In the genomic region with DNA sequence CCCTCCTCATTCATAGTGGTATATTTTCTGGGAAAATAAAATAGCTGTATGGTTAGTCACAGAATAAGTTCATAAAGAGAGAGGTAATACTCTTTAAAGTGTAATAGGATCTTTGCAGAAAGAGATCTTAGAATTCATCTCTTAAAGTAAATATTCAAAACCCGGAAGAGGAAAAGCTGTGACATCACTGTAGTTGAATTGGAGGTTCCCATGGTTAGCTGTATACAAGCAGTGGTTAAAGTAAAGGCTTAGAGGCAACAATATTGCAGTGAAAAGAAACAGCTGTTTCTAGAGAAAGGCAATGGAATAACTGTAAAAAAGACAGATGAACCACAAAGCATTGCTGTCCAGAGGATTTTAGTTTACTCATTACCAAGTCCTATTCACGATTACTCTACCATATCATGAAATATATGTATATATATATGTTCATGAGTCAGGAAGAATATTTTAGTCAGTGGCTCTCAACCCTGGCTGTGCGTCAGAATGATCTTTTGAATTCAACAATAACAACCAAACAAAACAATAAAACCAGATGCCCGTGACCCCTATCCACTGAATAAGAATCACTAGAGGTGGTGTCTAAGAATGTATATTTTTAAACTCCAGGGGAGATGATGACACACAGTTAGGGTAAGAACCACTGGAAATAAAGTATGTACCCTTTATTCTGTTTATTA, we compare ENCODE assay signal across 14 cellular contexts. TPM values are rescaled to one million over a fixed set of nuclear protein-coding genes. Genes with fewer than 3 reads are reported as not detected.
DNase-seq lines count a peak whose midpoint lies in the region; FAIRE-seq and TF ChIP-seq lines count a peak whose summit lies in the region.
"Had no signal": no experiment of that assay in that cellular context is flagged by ENCODE, and none has a peak within 500 bp of the region (broad histone marks: within the 10 kb centered on the region; RNA-seq: fewer than 3 reads in every experiment).

No MANE protein-coding gene starts in this region.

- no peak for TF ChIP-seq POLR2A in erythroblast (IDR thresholded peaks at IDR 0.05; ENCODE audit: low read length)

- DNase-seq in HFFc6: peak; percentile 71
- peak; percentile 63 for DNase-seq in astrocyte (ENCODE audit: low read depth)
- DNase-seq in left kidney (ENCODE audit: low read depth, low spot score): peak; percentile 70
- no peak for DNase-seq in erythroblast (lab: John Stamatoyannopoulos, UW)
- DNase-seq in NCI-H345 treated with DMSO at 0.1 percent for 48 hours (lab: John Stamatoyannopoulos, UW; ENCODE audit: unreplicated experiment): no peak
- DNase-seq in foreskin melanocyte: no peak
- DNase-seq in NCI-H1436 treated with DMSO at 0.1 percent for 48 hours (lab: John Stamatoyannopoulos, UW): no peak
- DNase-seq: activated CD4-positive, alpha-beta memory T cell treated with anti-CD3 and anti-CD28 coated beads for 36 hours; C1 segment of cervical spinal cord; foreskin keratinocyte; left ventricle myocardium inferior; pancreas had no signal

- H3K4me1 Mint-ChIP-seq in HFFc6 (ENCODE audit: low read depth) (peaks cover 16% of the 10 kb centered on the region), astrocyte (ENCODE audit: low read depth, unreplicated experiment) (peaks cover 6% of the 10 kb centered on the region)

- H3K4me1 ChIP-seq in ACC112 (ENCODE audit: control insufficient read depth, insufficient read depth, low read length, unreplicated experiment) (peaks cover 12% of the 10 kb centered on the region), astrocyte (ENCODE audit: insufficient read depth, low read length) (peaks cover 3% of the 10 kb centered on the region)
- H3K4me1 ChIP-seq: ascending aorta, foreskin keratinocyte, pancreas had no signal

- no peak for FAIRE-seq in astrocyte (lab: Jason Lieb, UNC)
- FAIRE-seq: pancreas had no signal

- H4K20me1 ChIP-seq in astrocyte (ENCODE audit: insufficient read depth, low read length): peaks cover 22% of the 10 kb centered on the region

- H3K9me3 Mint-ChIP-seq in HFFc6 (peaks cover 5% of the 10 kb centered on the region; the same call in 1 of the 2 replicates), astrocyte (ENCODE audit: unreplicated experiment) (no peaks in the 10 kb centered on the region)
- H3K9me3 Mint-ChIP-seq: activated CD4-positive, alpha-beta memory T cell treated with anti-CD3 and anti-CD28 coated beads for 36 hours had no signal

- H3K9ac ChIP-seq in astrocyte (ENCODE audit: low read length): peak overlapping the region; percentile 32

- H3K4me2 ChIP-seq in astrocyte (ENCODE audit: low read length): peak overlapping the region; percentile 31

- peaks cover 41% of the 10 kb centered on the region for H3K79me2 ChIP-seq in ACC112 (ENCODE audit: control insufficient read depth, insufficient read depth, low read length, unreplicated experiment)
- peaks cover 45% of the 10 kb centered on the region for H3K79me2 ChIP-seq in astrocyte (ENCODE audit: insufficient read depth, low read length)

- H3K36me3 Mint-ChIP-seq in HFFc6 (ENCODE audit: low read depth) (peaks cover 29% of the 10 kb centered on the region), astrocyte (ENCODE audit: low read depth, unreplicated experiment) (peaks cover 4% of the 10 kb centered on the region)

- H3K27ac Mint-ChIP-seq in HFFc6: peak overlapping the region; percentile 86
- peak overlapping the region; percentile 94 for H3K27ac Mint-ChIP-seq in astrocyte (ENCODE audit: unreplicated experiment)
- H3K27ac Mint-ChIP-seq: activated CD4-positive, alpha-beta memory T cell treated with anti-CD3 and anti-CD28 coated beads for 36 hours had no signal

- TF ChIP-seq CTCF in HFFc6 (IDR thresholded peaks at IDR 0.05) (no peak), astrocyte (IDR thresholded peaks at IDR 0.05; ENCODE audit: insufficient read depth, low read depth, low read length) (no peak)

- H3K36me3 ChIP-seq in ACC112 (ENCODE audit: insufficient read depth, low read length) (peaks cover 27% of the 10 kb centered on the region), astrocyte (ENCODE audit: insufficient read depth, low read length) (peaks cover 2% of the 10 kb centered on the region)

- no peaks in the 10 kb centered on the region for H3K9me3 ChIP-seq in astrocyte (ENCODE audit: insufficient read depth, low read depth, low read length)
- H3K9me3 ChIP-seq: ascending aorta, left ventricle myocardium inferior, pancreas had no signal

- H2AFZ ChIP-seq in ACC112 (ENCODE audit: low read length, unreplicated experiment) (no peak overlapping the region), astrocyte (ENCODE audit: low read depth, low read length) (no peak overlapping the region)

- H3K27me3 Mint-ChIP-seq in HFFc6 (ENCODE audit: insufficient read depth) (no peaks in the 10 kb centered on the region; the same call in none of the 2 replicates), astrocyte (ENCODE audit: low read depth, unreplicated experiment) (no peaks in the 10 kb centered on the region)
- H3K27me3 Mint-ChIP-seq: activated CD4-positive, alpha-beta memory T cell treated with anti-CD3 and anti-CD28 coated beads for 36 hours had no signal

- no peaks in the 10 kb centered on the region for H3K27me3 ChIP-seq in ACC112 (ENCODE audit: insufficient read depth, low read length)
- H3K27me3 ChIP-seq in astrocyte (ENCODE audit: insufficient read depth, low read length): no peaks in the 10 kb centered on the region
- H3K27me3 ChIP-seq: ascending aorta, foreskin keratinocyte, pancreas had no signal

- H3K27ac ChIP-seq in ACC112 (ENCODE audit: low read depth, low read length) (peak overlapping the region; percentile 40), astrocyte (ENCODE audit: low read depth, low read length) (peak overlapping the region; percentile 58)
- H3K27ac ChIP-seq: ascending aorta, foreskin keratinocyte, left ventricle myocardium inferior, pancreas had no signal

- peak overlapping the region; percentile 31 for H3K4me3 Mint-ChIP-seq in HFFc6
- no peak overlapping the region for H3K4me3 Mint-ChIP-seq in astrocyte (ENCODE audit: unreplicated experiment)
- H3K4me3 Mint-ChIP-seq: activated CD4-positive, alpha-beta memory T cell treated with anti-CD3 and anti-CD28 coated beads for 36 hours had no signal

- H3K4me3 ChIP-seq in ACC112 (ENCODE audit: low read depth, low read length) (no peak overlapping the region), astrocyte (ENCODE audit: insufficient read depth, low read depth, low read length) (no peak overlapping the region)
- H3K4me3 ChIP-seq: ascending aorta, left ventricle myocardium inferior, pancreas had no signal

RNA-seq across cellular contexts. Expression of a gene that starts 4.7 kb away (rescaled TPM):
- 10 to 100 TPM; 26.2 to 31.4 (median 29.7) TPM for total RNA-seq in HFFc6 (2021; fragmentation: NEBNext Ultra II Directional; extraction: Animal tissue kit (Norgen Biotek cat#: 25700))
- 31.9 and 32.5 TPM in 2 replicates for total RNA-seq in astrocyte

Comparison
In these comparisons a context has a peak if more than half of its experiments do, and no peak if none do; other contexts are left out.
1. DNase-seq: peak in HFFc6 (single experiment), astrocyte (single experiment) and left kidney (single experiment); none in erythroblast (0 of 2), NCI-H345 treated with DMSO at 0.1 percent for 48 hours (single experiment), foreskin melanocyte (single experiment) and NCI-H1436 treated with DMSO at 0.1 percent for 48 hours (single experiment).